In genomic region chr7:31997423-31997822, GRCh38 we compare ENCODE assay signal across 34 cellular contexts.
"Had no signal": no experiment of that assay in that cellular context is flagged by ENCODE, and none has a peak within 500 bp of the region (broad histone marks: within the 10 kb centered on the region; RNA-seq: fewer than 3 reads in every experiment).

No MANE protein-coding gene starts in this region.

- H3K27ac ChIP-seq: adrenal gland, body of pancreas, cardiac muscle cell, coronary artery, esophagus muscularis mucosa, foreskin keratinocyte, gastrocnemius medialis, WERI-Rb-1 had no signal

- H3K4me1 Mint-ChIP-seq: activated B cell treated with CpG ODN at 0.5 μM for 24 hours; activated naive CD4-positive, alpha-beta T cell treated with anti-CD3 and anti-CD28 coated beads, Interleukin-2, amount 50 U/mL, for 24 hours; activated naive CD8-positive, alpha-beta T cell treated with anti-CD3 and anti-CD28 coated beads for 36 hours; activated naive CD8-positive, alpha-beta T cell treated with anti-CD3 and anti-CD28 coated beads, Interleukin-2, amount 50 U/mL, for 24 hours; activated T-helper 17 cell treated with anti-CD3 and anti-CD28 coated beads, Interleukin-2, amount 50 U/mL, for 72 hours; T-cell had no signal

- H3K27me3 ChIP-seq: adrenal gland, body of pancreas, cardiac muscle cell, dorsolateral prefrontal cortex, esophagus muscularis mucosa, foreskin keratinocyte, gastrocnemius medialis had no signal

- H3K36me3 ChIP-seq: adrenal gland, cardiac muscle cell, esophagus muscularis mucosa, gastrocnemius medialis had no signal

- H3K27ac Mint-ChIP-seq: activated B cell treated with CpG ODN at 0.5 μM for 24 hours; activated CD8-positive, alpha-beta T cell treated with anti-CD3 and anti-CD28 coated beads for 36 hours; activated naive CD4-positive, alpha-beta T cell treated with anti-CD3 and anti-CD28 coated beads for 36 hours; activated naive CD4-positive, alpha-beta T cell treated with anti-CD3 and anti-CD28 coated beads, Interleukin-2, amount 50 U/mL, for 24 hours; activated naive CD8-positive, alpha-beta T cell treated with anti-CD3 and anti-CD28 coated beads for 36 hours; activated naive CD8-positive, alpha-beta T cell treated with anti-CD3 and anti-CD28 coated beads, Interleukin-2, amount 50 U/mL, for 24 hours; activated T-helper 17 cell treated with anti-CD3 and anti-CD28 coated beads, Interleukin-2, amount 50 U/mL, for 72 hours; dendritic cell treated with granulocyte-macrophage colony-stimulating factor and Interleukin-4, amounts not matched to agents 40 ng/mL and 50 ng/mL, for 4 days; endodermal cell; T-cell; T-helper 1 cell treated with Interleukin-12 subunit alpha and Interleukin-12 subunit beta and Interleukin-4 antibody, amounts not matched to agents 30 μg/mL and 1 μg/mL, for 36 hours had no signal

- H3K9me3 ChIP-seq: adrenal gland, gastrocnemius medialis had no signal

- H3K4me3 ChIP-seq: adrenal gland, body of pancreas, cardiac muscle cell, coronary artery, dorsolateral prefrontal cortex, esophagus muscularis mucosa, gastrocnemius medialis had no signal

- H3K4me1 ChIP-seq: adrenal gland, body of pancreas, foreskin keratinocyte, gastrocnemius medialis had no signal

- ATAC-seq: activated CD4-positive, CD25-positive, alpha-beta regulatory T cell treated with anti-CD3 and anti-CD28 coated beads, Interleukin-2, amount 50 U/mL, for 24 hours; activated CD8-positive, alpha-beta T cell treated with anti-CD3 and anti-CD28 coated beads for 36 hours; activated naive CD8-positive, alpha-beta T cell treated with anti-CD3 and anti-CD28 coated beads, Interleukin-2, amount 50 U/mL, for 24 hours; activated T-cell treated with anti-CD3 and anti-CD28 coated beads, Interleukin-2, amount 50 U/mL, for 4 hours; activated T-helper 17 cell treated with anti-CD3 and anti-CD28 coated beads, Interleukin-2, amount 50 U/mL, for 72 hours; body of pancreas; foreskin keratinocyte; gastrocnemius medialis; T-cell had no signal

- H3K27me3 Mint-ChIP-seq: activated B cell treated with CpG ODN at 0.5 μM for 24 hours; activated CD8-positive, alpha-beta T cell treated with anti-CD3 and anti-CD28 coated beads for 36 hours; activated naive CD4-positive, alpha-beta T cell treated with anti-CD3 and anti-CD28 coated beads, Interleukin-2, amount 50 U/mL, for 24 hours; activated naive CD8-positive, alpha-beta T cell treated with anti-CD3 and anti-CD28 coated beads for 36 hours; activated naive CD8-positive, alpha-beta T cell treated with anti-CD3 and anti-CD28 coated beads, Interleukin-2, amount 50 U/mL, for 24 hours; activated T-helper 17 cell treated with anti-CD3 and anti-CD28 coated beads, Interleukin-2, amount 50 U/mL, for 72 hours; dendritic cell treated with granulocyte-macrophage colony-stimulating factor and Interleukin-4, amounts not matched to agents 40 ng/mL and 50 ng/mL, for 4 days; T-cell had no signal

- H3K4me3 Mint-ChIP-seq: activated B cell treated with CpG ODN at 0.5 μM for 24 hours; activated CD8-positive, alpha-beta T cell treated with anti-CD3 and anti-CD28 coated beads for 36 hours; activated naive CD4-positive, alpha-beta T cell treated with anti-CD3 and anti-CD28 coated beads for 36 hours; activated naive CD4-positive, alpha-beta T cell treated with anti-CD3 and anti-CD28 coated beads, Interleukin-2, amount 50 U/mL, for 24 hours; activated naive CD8-positive, alpha-beta T cell treated with anti-CD3 and anti-CD28 coated beads for 36 hours; activated naive CD8-positive, alpha-beta T cell treated with anti-CD3 and anti-CD28 coated beads, Interleukin-2, amount 50 U/mL, for 24 hours; activated T-cell treated with anti-CD3 and anti-CD28 coated beads, Interleukin-2, amount 50 U/mL, for 4 hours; activated T-helper 17 cell treated with anti-CD3 and anti-CD28 coated beads, Interleukin-2, amount 50 U/mL, for 72 hours; dendritic cell treated with granulocyte-macrophage colony-stimulating factor and Interleukin-4, amounts not matched to agents 40 ng/mL and 50 ng/mL, for 4 days; endodermal cell; T-cell; T-helper 1 cell treated with Interleukin-12 subunit alpha and Interleukin-12 subunit beta and Interleukin-4 antibody, amounts not matched to agents 30 μg/mL and 1 μg/mL, for 36 hours had no signal

- H3K36me3 Mint-ChIP-seq: T-cell had no signal

- DNase-seq: activated B cell treated with CpG ODN at 0.5 μM for 24 hours; activated CD4-positive, alpha-beta T cell treated with anti-CD3 and anti-CD28 coated beads for 48 hours; activated CD4-positive, alpha-beta T cell treated with anti-CD3 and anti-CD28 coated beads, Interleukin-2, amount 50 U/mL, for 1 hour; activated CD4-positive, alpha-beta T cell treated with anti-CD3 and anti-CD28 coated beads, Interleukin-2, amount 50 U/mL, for 48 hours; activated CD8-positive, alpha-beta memory T cell treated with anti-CD3 and anti-CD28 coated beads for 24 hours; activated CD8-positive, alpha-beta T cell treated with anti-CD3 and anti-CD28 coated beads for 36 hours; activated effector memory CD4-positive, alpha-beta T cell treated with Interleukin-2 at 50 U/mL for 16 hours; activated naive CD4-positive, alpha-beta T cell treated with anti-CD3 and anti-CD28 coated beads for 36 hours; activated naive CD8-positive, alpha-beta T cell treated with anti-CD3 and anti-CD28 coated beads for 36 hours; activated naive CD8-positive, alpha-beta T cell treated with anti-CD3 and anti-CD28 coated beads, Interleukin-2, amount 50 U/mL, for 24 hours; activated T-cell treated with anti-CD3 and anti-CD28 coated beads, Interleukin-2, amount 50 U/mL, for 4 hours; adrenal gland; amygdala; aorta; body of pancreas; central memory CD4-positive, alpha-beta T cell; dorsolateral prefrontal cortex; effector memory CD4-positive, alpha-beta T cell; endodermal cell; foreskin keratinocyte; gastrocnemius medialis; glutamatergic neuron; SW 1271; T-cell; T1000; WERI-Rb-1 had no signal
